In genomic region chr2:120283649-120284048, GRCh38 we compare ENCODE assay signal across 1 cellular context.
TF ChIP-seq lines count a peak whose summit lies in the region.

No MANE protein-coding gene starts in this region.

TF ChIP-seq in H1, 55 proteins besides CTCF, POLR2A, EP300 and RAD21:
- TF ChIP-seq MAFK (IDR thresholded peaks at IDR 0.05; ENCODE audit: low read depth, low read length) = no peak
- TF ChIP-seq TEAD4 (IDR thresholded peaks at IDR 0.05; ENCODE audit: low read depth, low read length) = peak; percentile 83
- no peak for TF ChIP-seq CHD2 (IDR thresholded peaks at IDR 0.05; ENCODE audit: low read length)
- peak in 1 of 2 experiments; percentile 54; a peak in 1 of 4 replicates for TF ChIP-seq SIN3A (conservative IDR thresholded peaks at IDR 0.05 in 1 of 2, IDR thresholded peaks at IDR 0.05 in 1 of 2; ENCODE audit: low read depth in 1 of 2, low read length in 2 of 2)
- no peak for TF ChIP-seq GTF2F1 (IDR thresholded peaks at IDR 0.05; ENCODE audit: borderline replicate concordance, low read depth, low read length)
- TF ChIP-seq SRF (IDR thresholded peaks at IDR 0.05; ENCODE audit: low read depth, low read length) = no peak
- no peak for TF ChIP-seq MAX (IDR thresholded peaks at IDR 0.05)
- TF ChIP-seq E2F6 (IDR thresholded peaks at IDR 0.05) = no peak
- no peak for TF ChIP-seq RNF2 (IDR thresholded peaks at IDR 0.05; ENCODE audit: borderline replicate concordance, low read depth, low read length, missing control alignments, poor library complexity, severe bottlenecking)
- no peak for TF ChIP-seq SP2 (IDR thresholded peaks at IDR 0.05; ENCODE audit: low read length)
- TF ChIP-seq RBBP5 (IDR thresholded peaks at IDR 0.05; ENCODE audit: borderline replicate concordance, low read depth, low read length) = no peak
- TF ChIP-seq ATF3 (IDR thresholded peaks at IDR 0.05; ENCODE audit: insufficient read depth, low read depth, low read length) = no peak
- TF ChIP-seq TCF12 (IDR thresholded peaks at IDR 0.05; ENCODE audit: low read depth, low read length) = 0 out of 2 replicates have a peak, but pooled peaks have one; percentile 58
- no peak for TF ChIP-seq YY1 (IDR thresholded peaks at IDR 0.05; ENCODE audit: low read depth, low read length)
- TF ChIP-seq GABPA (IDR thresholded peaks at IDR 0.05; ENCODE audit: borderline replicate concordance, insufficient read depth, low read length) = no peak
- TF ChIP-seq JUND (IDR thresholded peaks at IDR 0.05; ENCODE audit: low read length) = 0 out of 2 replicates have a peak, but pooled peaks have one; percentile 34
- peak; percentile 52 for TF ChIP-seq NANOG (IDR thresholded peaks at IDR 0.05; ENCODE audit: insufficient read depth, low read depth, low read length, poor library complexity, severe bottlenecking)
- no peak for TF ChIP-seq BACH1 (IDR thresholded peaks at IDR 0.05; ENCODE audit: low read length)
- TF ChIP-seq CREB1 (IDR thresholded peaks at IDR 0.05) = no peak
- no peak for TF ChIP-seq EGR1 (IDR thresholded peaks at IDR 0.05; ENCODE audit: borderline replicate concordance, low read depth, low read length)
- TF ChIP-seq SIX5 (IDR thresholded peaks at IDR 0.05; ENCODE audit: low read depth, low read length) = no peak
- peak; percentile 42; the same call in 1 of the 2 replicates for TF ChIP-seq SP1 (IDR thresholded peaks at IDR 0.05; ENCODE audit: low read depth, low read length)
- TF ChIP-seq TAF1 (IDR thresholded peaks at IDR 0.05; ENCODE audit: low read depth, low read length) = no peak
- TF ChIP-seq SIRT6 (IDR thresholded peaks at IDR 0.05; ENCODE audit: low read length) = no peak
- no peak for TF ChIP-seq NRF1 (IDR thresholded peaks at IDR 0.05; ENCODE audit: low read depth, low read length)
- no peak for TF ChIP-seq SUZ12 (IDR thresholded peaks at IDR 0.05; ENCODE audit: low read length)
- TF ChIP-seq KDM1A (IDR thresholded peaks at IDR 0.05; ENCODE audit: borderline replicate concordance, low read length) = no peak
- TF ChIP-seq CTBP2 (IDR thresholded peaks at IDR 0.05; ENCODE audit: borderline replicate concordance, insufficient read depth, insufficient read length, low read length) = no peak
- no peak for TF ChIP-seq PHF8 (conservative IDR thresholded peaks at IDR 0.05; ENCODE audit: low read depth, low read length)
